24 cellular contexts compared by ENCODE assay signal in the genomic region with DNA sequence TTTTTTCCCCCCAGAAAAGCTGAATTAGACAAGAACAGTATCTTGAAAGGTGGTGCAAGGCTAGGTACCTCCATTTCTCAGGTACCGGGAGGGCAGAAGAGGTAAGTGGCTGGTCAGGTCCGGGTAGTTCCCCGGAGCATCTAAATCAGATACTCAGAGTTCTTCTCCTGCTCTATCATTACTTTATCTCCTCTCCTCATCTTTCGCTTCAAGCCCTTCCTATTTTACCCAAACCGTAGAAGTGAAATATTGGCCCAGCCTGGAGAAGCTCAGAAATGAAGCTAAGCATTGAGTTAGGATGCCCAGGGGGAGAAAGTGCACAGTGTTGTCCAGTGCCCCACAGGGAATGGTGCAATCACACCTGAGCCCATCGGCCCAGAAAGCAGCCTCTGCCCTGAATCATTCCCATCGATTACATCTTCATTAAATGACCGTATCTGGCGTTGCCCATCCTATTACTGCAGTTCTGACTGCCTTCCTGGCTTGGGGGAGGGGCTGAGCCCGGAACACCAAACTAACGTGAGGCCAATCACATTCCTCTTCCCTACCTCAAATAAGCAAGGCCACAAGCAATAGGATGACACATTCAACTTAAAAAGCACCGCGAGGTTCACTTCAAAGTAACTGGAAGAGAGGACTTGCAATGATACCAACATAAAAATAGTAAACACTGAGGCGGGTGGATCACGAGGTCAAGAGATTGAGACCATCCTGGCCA.
DNase-seq lines count a peak whose midpoint lies in the region; ATAC-seq and TF ChIP-seq lines count a peak whose summit lies in the region.
"Had no signal": no experiment of that assay in that cellular context is flagged by ENCODE, and none has a peak within 500 bp of the region (broad histone marks: within the 10 kb centered on the region; RNA-seq: fewer than 3 reads in every experiment).

No MANE protein-coding gene starts in this region.

- TF ChIP-seq POLR2A in testis (IDR thresholded peaks at IDR 0.05), result no peak

- H3K36me3 Mint-ChIP-seq in Caco-2 (ENCODE audit: insufficient read depth, unreplicated experiment), result peaks cover 57% of the 10 kb centered on the region
- H3K36me3 Mint-ChIP-seq: activated naive CD4-positive, alpha-beta T cell treated with anti-CD3 and anti-CD28 coated beads, Interleukin-2, amount 50 U/mL, for 24 hours; natural killer cell treated with Interleukin-12 subunit alpha and Interleukin-12 subunit beta and Interleukin-15 and Interleukin-18, amount 100 ng/mL, for 72 hours had no signal

- H3K36me3 ChIP-seq in Caco-2 (ENCODE audit: control insufficient read depth, insufficient read depth, low read length), result peaks cover 3% of the 10 kb centered on the region; the same call in 1 of the 2 replicates
- H3K36me3 ChIP-seq in osteoblast (ENCODE audit: insufficient read depth, low read length), result peaks cover 61% of the 10 kb centered on the region
- H3K36me3 ChIP-seq in testis (ENCODE audit: low read depth, missing control alignments), result no peaks in the 10 kb centered on the region
- H3K36me3 ChIP-seq: gastrocnemius medialis had no signal

- ATAC-seq in GM18868 (IDR thresholded peaks at IDR 0.05; ENCODE audit: unreplicated experiment), result no peak
- ATAC-seq: gastrocnemius medialis; left ventricle myocardium superior; natural killer cell treated with Interleukin-12 subunit alpha and Interleukin-12 subunit beta and Interleukin-15 and Interleukin-18, amount 100 ng/mL, for 72 hours had no signal

- peaks cover 26% of the 10 kb centered on the region for H4K20me1 ChIP-seq in osteoblast (ENCODE audit: insufficient read depth, low read length)

- in situ Hi-C loops in KBM-7 (cut with MboI; ENCODE audit: low pct_unique_long_range_greater_than_20kb, low sequenced_read_pairs), result no loop called here

- H3K4me1 ChIP-seq in Caco-2 (peaks cover 40% of the 10 kb centered on the region), osteoblast (ENCODE audit: insufficient read depth, low read length) (peaks cover 31% of the 10 kb centered on the region), testis (peaks cover 11% of the 10 kb centered on the region)

- 89 to 92% methylated on average over 15 of the region's 15 CpGs for WGBS in testis, 2 donors

- H3K9me3 Mint-ChIP-seq in Caco-2 (ENCODE audit: unreplicated experiment), result no peaks in the 10 kb centered on the region
- H3K9me3 Mint-ChIP-seq: activated naive CD4-positive, alpha-beta T cell treated with anti-CD3 and anti-CD28 coated beads, Interleukin-2, amount 50 U/mL, for 24 hours; natural killer cell treated with Interleukin-12 subunit alpha and Interleukin-12 subunit beta and Interleukin-15 and Interleukin-18, amount 100 ng/mL, for 72 hours; T-helper 1 cell treated with Interleukin-12 subunit alpha and Interleukin-12 subunit beta and Interleukin-4 antibody, amounts not matched to agents 30 μg/mL and 1 μg/mL, for 36 hours had no signal

- DNase-seq in Caco-2 (no peak), SW480 (ENCODE audit: low spot score) (peak; percentile 83), epithelial cell of proximal tubule (ENCODE audit: low read depth) (no peak), osteoblast (ENCODE audit: insufficient read length, low spot score, missing footprints) (no peak), testis (no peak), KBM-7 (no peak), NCI-H2081 treated with DMSO at 0.1 percent for 48 hours (lab: John Stamatoyannopoulos, UW) (no peak)
- DNase-seq: activated CD4-positive, alpha-beta T cell treated with anti-CD3 and anti-CD28 coated beads, Interleukin-2, amount 50 U/mL, for 4 hours; aorta; cerebellar nuclear complex; DMS79; gastrocnemius medialis; Kasumi-1; left ventricle myocardium superior; NCI-H1694 treated with DMSO at 0.1 percent for 48 hours; NCI-H2171 treated with DMSO at 0.1 percent for 48 hours; NCI-H526; upper lobe of left lung had no signal

- peaks cover 44% of the 10 kb centered on the region for H3K4me1 Mint-ChIP-seq in Caco-2 (ENCODE audit: low read depth, unreplicated experiment)

- CTCF ChIA-PET in Caco-2 (lab: Charles Lee), result no interaction called here

- TF ChIP-seq CTCF in Caco-2 (IDR thresholded peaks at IDR 0.05; ENCODE audit: insufficient read depth in 1 of 2, low read depth in 1 of 2, low read length in 1 of 2, severe bottlenecking in 1 of 2, unreplicated experiment in 1 of 2), result no peak
- no peak for TF ChIP-seq CTCF in epithelial cell of proximal tubule (conservative IDR thresholded peaks at IDR 0.05; ENCODE audit: low read depth, low read length)
- no peak for TF ChIP-seq CTCF in osteoblast (IDR thresholded peaks at IDR 0.05; ENCODE audit: extremely low read depth, low read depth, low read length)
- no peak for TF ChIP-seq CTCF in testis (IDR thresholded peaks at IDR 0.05)

- no TSS peak for BruUV-seq in Caco-2 (replicated peaks; lab: Mats Ljungman, UMichigan)

- peak overlapping the region; percentile 29 for H3K4me2 ChIP-seq in osteoblast (ENCODE audit: insufficient read depth, low read length)
- H3K4me2 ChIP-seq: hepatocyte had no signal

- H3K27ac ChIP-seq in osteoblast (ENCODE audit: low read depth, low read length) (no peak overlapping the region), testis (no peak overlapping the region)
- H3K27ac ChIP-seq: gastrocnemius medialis, hepatocyte had no signal

- no peaks in the 10 kb centered on the region for H3K27me3 Mint-ChIP-seq in Caco-2 (ENCODE audit: insufficient read depth, unreplicated experiment)

- H3K79me2 ChIP-seq in osteoblast (ENCODE audit: insufficient read depth, low read length), result peaks cover 81% of the 10 kb centered on the region

- H3K27ac Mint-ChIP-seq in Caco-2 (ENCODE audit: unreplicated experiment), result peak overlapping the region; percentile 63
- H3K27ac Mint-ChIP-seq: activated naive CD4-positive, alpha-beta T cell treated with anti-CD3 and anti-CD28 coated beads, Interleukin-2, amount 50 U/mL, for 24 hours; natural killer cell treated with Interleukin-12 subunit alpha and Interleukin-12 subunit beta and Interleukin-15 and Interleukin-18, amount 100 ng/mL, for 72 hours; T-helper 1 cell treated with Interleukin-12 subunit alpha and Interleukin-12 subunit beta and Interleukin-4 antibody, amounts not matched to agents 30 μg/mL and 1 μg/mL, for 36 hours had no signal

- H2AFZ ChIP-seq in osteoblast (ENCODE audit: low read length), result no peak overlapping the region
- H2AFZ ChIP-seq: hepatocyte had no signal

- POLR2A ChIA-PET in Caco-2 (lab: Charles Lee), result no interaction called here

- H3K4me3 Mint-ChIP-seq in Caco-2 (ENCODE audit: unreplicated experiment), result peak overlapping the region; percentile 17
- H3K4me3 Mint-ChIP-seq: activated naive CD4-positive, alpha-beta T cell treated with anti-CD3 and anti-CD28 coated beads, Interleukin-2, amount 50 U/mL, for 24 hours; natural killer cell treated with Interleukin-12 subunit alpha and Interleukin-12 subunit beta and Interleukin-15 and Interleukin-18, amount 100 ng/mL, for 72 hours; T-helper 1 cell treated with Interleukin-12 subunit alpha and Interleukin-12 subunit beta and Interleukin-4 antibody, amounts not matched to agents 30 μg/mL and 1 μg/mL, for 36 hours had no signal

- H3K4me3 ChIP-seq in Caco-2 (ENCODE audit: low read depth, low read length) (no peak overlapping the region), epithelial cell of proximal tubule (ENCODE audit: low read depth, low read length) (peak overlapping the region; percentile 20), osteoblast (ENCODE audit: insufficient read depth, low read length) (no peak overlapping the region), testis (no peak overlapping the region)
- H3K4me3 ChIP-seq: esophagus muscularis mucosa, gastrocnemius medialis, hepatocyte had no signal

- no peaks in the 10 kb centered on the region for H3K9me3 ChIP-seq in Caco-2
- H3K9me3 ChIP-seq in osteoblast (ENCODE audit: low read depth, low read length), result no peaks in the 10 kb centered on the region
- no peaks in the 10 kb centered on the region for H3K9me3 ChIP-seq in testis
- H3K9me3 ChIP-seq: esophagus muscularis mucosa, gastrocnemius medialis, upper lobe of left lung had no signal

- intact Hi-C loops in Caco-2 (cut with micrococcal nuclease; ENCODE audit: unreplicated experiment), result no loop called here
- intact Hi-C loops in testis (cut with DNase I; ENCODE audit: low total_unique reads), result no loop called here

- no peaks in the 10 kb centered on the region for H3K27me3 ChIP-seq in Caco-2 (replicated peaks; ENCODE audit: control insufficient read depth, insufficient read depth, low read length)
- no peaks in the 10 kb centered on the region for H3K27me3 ChIP-seq in osteoblast (ENCODE audit: insufficient read depth, low read length)
- no peaks in the 10 kb centered on the region for H3K27me3 ChIP-seq in testis
- H3K27me3 ChIP-seq: esophagus muscularis mucosa, gastrocnemius medialis, hepatocyte, upper lobe of left lung had no signal
